9 cellular contexts compared by ENCODE assay signal in the genomic region with DNA sequence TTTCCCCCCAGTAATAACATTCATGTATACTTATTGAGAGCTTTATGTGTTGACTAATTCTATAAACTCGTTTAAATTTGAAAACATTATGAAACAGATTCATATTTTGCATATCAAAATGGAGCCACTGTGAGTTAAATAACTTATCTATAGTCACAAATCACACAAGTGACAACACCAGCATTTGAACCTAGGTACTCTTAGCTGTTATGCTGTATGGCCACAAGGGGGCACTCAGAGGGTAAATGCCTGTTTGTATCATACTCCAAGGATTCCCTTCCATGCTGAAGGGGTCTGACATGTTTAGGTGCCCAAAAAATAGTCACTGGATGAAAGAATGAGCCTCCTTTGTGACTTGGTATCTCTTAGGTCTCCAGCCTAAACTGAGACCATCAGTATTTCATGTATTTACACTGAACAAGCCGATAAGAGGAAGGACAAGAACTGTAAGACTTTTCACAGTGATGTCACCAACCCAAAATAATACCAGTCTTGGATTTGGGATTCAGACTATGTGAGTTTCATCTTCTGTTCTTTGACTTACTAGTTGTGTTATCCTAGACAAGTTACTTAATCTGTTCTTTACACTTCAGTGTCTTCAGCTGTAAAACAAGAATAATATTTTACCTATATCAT. TPM values are rescaled to one million over a fixed set of nuclear protein-coding genes. Genes with fewer than 3 reads are reported as not detected.
DNase-seq lines count a peak whose midpoint lies in the region; ATAC-seq lines count a peak whose summit lies in the region.
"Had no signal": no experiment of that assay in that cellular context is flagged by ENCODE, and none has a peak within 500 bp of the region (broad histone marks: within the 10 kb centered on the region; RNA-seq: fewer than 3 reads in every experiment).

No MANE protein-coding gene starts in this region.

- DNase-seq in A172 (ENCODE audit: low spot score) = peak; percentile 69
- DNase-seq in GM03348 (ENCODE audit: low spot score) = peak; percentile 76
- DNase-seq in NCI-H345 (lab: John Stamatoyannopoulos, UW) = peak; percentile 53
- peak; percentile 26 to 33 for DNase-seq in activated T-cell treated with anti-CD3 and anti-CD28 coated beads, Interleukin-2, amount 50 U/mL, for 72 hours
- peak; percentile 44 for DNase-seq in glomerular visceral epithelial cell (ENCODE audit: extremely low spot score)
- peak; percentile 47 for DNase-seq in renal cortical epithelial cell (ENCODE audit: low read depth)
- DNase-seq in activated CD4-positive, CD25-positive, alpha-beta regulatory T cell treated with anti-CD3 and anti-CD28 coated beads, Interleukin-2, amount 50 U/mL, for 72 hours = no peak

- H3K9me3 Mint-ChIP-seq in activated T-cell treated with anti-CD3 and anti-CD28 coated beads, Interleukin-2, amount 50 U/mL, for 72 hours = no peaks in the 10 kb centered on the region

- peak; percentile 74 for ATAC-seq in HG02588 (IDR thresholded peaks at IDR 0.05; ENCODE audit: unreplicated experiment)
- peak in 1 of 2 donors; percentile 50 for ATAC-seq in activated T-cell treated with anti-CD3 and anti-CD28 coated beads, Interleukin-2, amount 50 U/mL, for 72 hours (replicated peaks in 1 of 2)

- H3K27ac Mint-ChIP-seq in activated T-cell treated with anti-CD3 and anti-CD28 coated beads, Interleukin-2, amount 50 U/mL, for 72 hours = no peak overlapping the region

- H3K36me3 Mint-ChIP-seq in activated T-cell treated with anti-CD3 and anti-CD28 coated beads, Interleukin-2, amount 50 U/mL, for 72 hours (ENCODE audit: insufficient read depth in 2 of 2) = no peaks in the 10 kb centered on the region

- H3K4me1 Mint-ChIP-seq in activated T-cell treated with anti-CD3 and anti-CD28 coated beads, Interleukin-2, amount 50 U/mL, for 72 hours (ENCODE audit: low read depth) = no peaks in the 10 kb centered on the region

- peaks cover 20% of the 10 kb centered on the region for H3K27me3 Mint-ChIP-seq in activated T-cell treated with anti-CD3 and anti-CD28 coated beads, Interleukin-2, amount 50 U/mL, for 72 hours (ENCODE audit: low read depth)

- H3K4me3 Mint-ChIP-seq in activated T-cell treated with anti-CD3 and anti-CD28 coated beads, Interleukin-2, amount 50 U/mL, for 72 hours = no peak overlapping the region

RNA-seq across cellular contexts. Expression of a gene that starts 12.2 kb away (rescaled TPM):
- total RNA-seq in A172 (2014; rRNA removed; shearing (Covaris generic)) = not detected in 2 replicates
- total RNA-seq in activated T-cell treated with anti-CD3 and anti-CD28 coated beads, Interleukin-2, amount 50 U/mL, for 72 hours = not detected
- 0.10 TPM in 1 of 2 replicates, not detected in the other for total RNA-seq in renal cortical epithelial cell
- total RNA-seq: HT1080 had no signal

RNA-seq across cellular contexts. Expression of a gene that starts 27.2 kb away (rescaled TPM):
- not detected in 2 replicates for total RNA-seq in A172 (2014; rRNA removed; shearing (Covaris generic))
- total RNA-seq in activated T-cell treated with anti-CD3 and anti-CD28 coated beads, Interleukin-2, amount 50 U/mL, for 72 hours = not detected
- not detected in 2 replicates for total RNA-seq in renal cortical epithelial cell

RNA-seq across cellular contexts. Expression of a gene that starts 33.5 kb away (rescaled TPM):
- total RNA-seq in A172 (2014; rRNA removed; shearing (Covaris generic)) = not detected in 2 replicates
- total RNA-seq in activated T-cell treated with anti-CD3 and anti-CD28 coated beads, Interleukin-2, amount 50 U/mL, for 72 hours = not detected
- 0.05 TPM in 1 of 2 replicates, not detected in the other for total RNA-seq in renal cortical epithelial cell
- total RNA-seq: HT1080 had no signal

RNA-seq across cellular contexts. Expression of a gene that starts 35.0 kb away (rescaled TPM):
- total RNA-seq in A172 (2014; rRNA removed; shearing (Covaris generic)) = 0.55 TPM in 1 of 2 replicates, not detected in the other
- total RNA-seq in activated T-cell treated with anti-CD3 and anti-CD28 coated beads, Interleukin-2, amount 50 U/mL, for 72 hours = not detected
- total RNA-seq in renal cortical epithelial cell = 0.20 TPM in 1 of 2 replicates, not detected in the other

RNA-seq across cellular contexts. Expression of a gene that starts 40.2 kb away (rescaled TPM):
- total RNA-seq in A172 (2014; rRNA removed; shearing (Covaris generic)) = not detected in 2 replicates
- under 1 TPM in 1 of 2 donors, not detected in 1; 0.30 TPM for total RNA-seq in activated T-cell treated with anti-CD3 and anti-CD28 coated beads, Interleukin-2, amount 50 U/mL, for 72 hours
- total RNA-seq in renal cortical epithelial cell = 0.30 TPM in 1 of 2 replicates, not detected in the other
- total RNA-seq: HT1080 had no signal
